Comparison of ENCODE assay signal across 10 cellular contexts in genomic region chr5:149162401-149163084, GRCh38. TPM values are rescaled to one million over a fixed set of nuclear protein-coding genes. Genes with fewer than 3 reads are reported as not detected.
DNase-seq lines count a peak whose midpoint lies in the region; ATAC-seq and TF ChIP-seq lines count a peak whose summit lies in the region.
"Had no signal": no experiment of that assay in that cellular context is flagged by ENCODE, and none has a peak within 500 bp of the region (broad histone marks: within the 10 kb centered on the region; RNA-seq: fewer than 3 reads in every experiment).

No MANE protein-coding gene starts in this region.

- H3K27me3 ChIP-seq in heart right ventricle: no peaks in the 10 kb centered on the region
- H3K27me3 ChIP-seq in brain microvascular endothelial cell (replicated peaks): no peaks in the 10 kb centered on the region
- H3K27me3 ChIP-seq in neuronal stem cell (ENCODE audit: control insufficient read depth in 3 of 3, insufficient read depth in 3 of 3, low read depth in 1 of 3, low read length in 3 of 3): no peaks in the 10 kb centered on the region

- H3K27ac ChIP-seq in heart right ventricle (peak overlapping the region in 9 of 10 donors; percentile 25 to 93 (median 65)), brain microvascular endothelial cell (no peak overlapping the region), neuronal stem cell (replicated peaks; ENCODE audit: low read length) (no peak overlapping the region)

- H3K9me3 ChIP-seq in heart right ventricle: no peaks in the 10 kb centered on the region
- H3K9me3 ChIP-seq in neuronal stem cell (replicated peaks in 1 of 2; ENCODE audit: control insufficient read depth in 2 of 2, insufficient read depth in 1 of 2, low read depth in 1 of 2, low read length in 2 of 2): no peaks in the 10 kb centered on the region

- no peak overlapping the region for H3K4me3 ChIP-seq in heart right ventricle
- no peak overlapping the region for H3K4me3 ChIP-seq in brain microvascular endothelial cell (ENCODE audit: low read depth, low read length)
- H3K4me3 ChIP-seq in lower leg skin (ENCODE audit: low read depth, poor library complexity, severe bottlenecking): no peak overlapping the region
- H3K4me3 ChIP-seq in neuronal stem cell (ENCODE audit: low read length in 2 of 2): no peak overlapping the region

- 43 to 51% methylated on average over 9 of the region's 9 CpGs for WGBS in heart right ventricle, 2 donors
- 73 to 81% methylated on average over 9 of the region's 9 CpGs for WGBS in lower leg skin, 2 donors
- no CpG with 5 or more reads among the region's 9 CpGs for WGBS in neuronal stem cell (ENCODE audit: extremely low coverage in 2 of 2, insufficient read length in 2 of 2, insufficient replicate concordance in 1 of 2), 2 donors

- no peak for DNase-seq in heart right ventricle
- DNase-seq in cardiac septum (ENCODE audit: low spot score): no peak
- peak; percentile 51 for DNase-seq in brain microvascular endothelial cell
- DNase-seq in lower leg skin (ENCODE audit: low spot score in 2 of 2): no peak
- DNase-seq in neuronal stem cell (ENCODE audit: low spot score): no peak
- no peak for DNase-seq in D341Med (ENCODE audit: low spot score)
- no peak for DNase-seq in NCI-H2227 treated with DMSO at 0.1 percent for 48 hours (lab: John Stamatoyannopoulos, UW)
- DNase-seq: midbrain, NCI-H1048 had no signal

- H2BK5ac ChIP-seq in neuronal stem cell (ENCODE audit: low read length): no peak overlapping the region

- in situ Hi-C loops in brain microvascular endothelial cell (cut with HindIII; ENCODE audit: low pct_ligation_motif_present, low sequenced_read_pairs): no loop called here

- TF ChIP-seq POLR2A in lower leg skin (IDR thresholded peaks at IDR 0.05): no peak

- TF ChIP-seq CTCF in heart right ventricle (IDR thresholded peaks at IDR 0.05) (no peak), brain microvascular endothelial cell (IDR thresholded peaks at IDR 0.05; ENCODE audit: low read depth, low read length, missing control alignments) (no peak), lower leg skin (IDR thresholded peaks at IDR 0.05) (no peak)

- H2BK120ac ChIP-seq in neuronal stem cell (ENCODE audit: low read depth, low read length): no peak overlapping the region

- no peak overlapping the region for H3K23ac ChIP-seq in neuronal stem cell (ENCODE audit: low read depth, low read length, poor library complexity)

- no peaks in the 10 kb centered on the region for H3K79me1 ChIP-seq in neuronal stem cell (ENCODE audit: low read depth, low read length)

- H3K18ac ChIP-seq in neuronal stem cell (ENCODE audit: low read length): no peak overlapping the region

- no peak overlapping the region for H3K4ac ChIP-seq in neuronal stem cell (ENCODE audit: low read length)

- intact Hi-C loops in heart right ventricle (cut with DNase I): no loop called here
- intact Hi-C loops in cardiac septum (cut with DNase I): no loop called here
- intact Hi-C loops in lower leg skin (cut with DNase I; ENCODE audit: low total_unique reads): no loop called here

- H4K8ac ChIP-seq in neuronal stem cell (ENCODE audit: low read depth, low read length): no peak overlapping the region

- H3K14ac ChIP-seq in neuronal stem cell (ENCODE audit: low read length): no peak overlapping the region

- no peak overlapping the region for H2BK15ac ChIP-seq in neuronal stem cell (ENCODE audit: low read length)

- peaks cover 0 to 6% (median 0%) of the 10 kb centered on the region in 9 donors for H3K36me3 ChIP-seq in heart right ventricle
- no peaks in the 10 kb centered on the region for H3K36me3 ChIP-seq in brain microvascular endothelial cell (replicated peaks)
- H3K36me3 ChIP-seq in neuronal stem cell (replicated peaks in 1 of 2; ENCODE audit: control insufficient read depth in 2 of 2, insufficient read depth in 2 of 2, low read length in 2 of 2): no peaks in the 10 kb centered on the region

- H2BK12ac ChIP-seq in neuronal stem cell (ENCODE audit: low read length): no peak overlapping the region

- H3K9ac ChIP-seq in neuronal stem cell (ENCODE audit: low read depth, low read length, poor library complexity): no peak overlapping the region

- H2AK5ac ChIP-seq in neuronal stem cell (ENCODE audit: low read depth, low read length): no peak overlapping the region

- H2AFZ ChIP-seq in neuronal stem cell (ENCODE audit: low read length): no peak overlapping the region

- H3K4me1 ChIP-seq in heart right ventricle (peaks cover 15 to 90% (median 69%) of the 10 kb centered on the region in 9 donors), neuronal stem cell (ENCODE audit: control insufficient read depth in 2 of 2, insufficient read depth in 1 of 2, low read depth in 1 of 2, low read length in 2 of 2) (no peaks in the 10 kb centered on the region)

- H3K4me2 ChIP-seq in neuronal stem cell (ENCODE audit: insufficient read depth, low read length, poor library complexity, severe bottlenecking): no peak overlapping the region

- no peak overlapping the region for H4K91ac ChIP-seq in neuronal stem cell (ENCODE audit: low read depth, low read length, poor library complexity)

- ATAC-seq in heart right ventricle: peak in 7 of 8 donors; percentile 6 to 41 (median 22)
- ATAC-seq in HG03139 (IDR thresholded peaks at IDR 0.05; ENCODE audit: unreplicated experiment): peak; percentile 63

RNA-seq across cellular contexts. Expression of gene ABLIM3, which starts 21.2 kb away (rescaled TPM):
- 100 to 1,000 TPM in 7 of 10 donors, 10 to 100 TPM in 3; 66.8 to 189 (median 106) TPM for total RNA-seq in heart right ventricle
- 10 to 100 TPM; 53.6 to 54.1 TPM for polyA plus RNA-seq in heart right ventricle
- total RNA-seq in cardiac septum: 118 TPM
- total RNA-seq in lower leg skin: 10 to 100 TPM in 1 of 4 donors, 1 to 10 TPM in 3; 4.2 to 12.3 (median 7.4) TPM
- polyA plus RNA-seq in neuronal stem cell (2013, experiment 1 of 2): 0.14 TPM
- polyA plus RNA-seq in neuronal stem cell (2013, experiment 2 of 2): 0.18 TPM

Comparison
In these comparisons a context has a peak if more than half of its experiments do, and no peak if none do; other contexts are left out.
1. H3K27ac ChIP-seq: peak in heart right ventricle (9 of 10); none in brain microvascular endothelial cell (single experiment) and neuronal stem cell (single experiment).